In the genomic region with DNA sequence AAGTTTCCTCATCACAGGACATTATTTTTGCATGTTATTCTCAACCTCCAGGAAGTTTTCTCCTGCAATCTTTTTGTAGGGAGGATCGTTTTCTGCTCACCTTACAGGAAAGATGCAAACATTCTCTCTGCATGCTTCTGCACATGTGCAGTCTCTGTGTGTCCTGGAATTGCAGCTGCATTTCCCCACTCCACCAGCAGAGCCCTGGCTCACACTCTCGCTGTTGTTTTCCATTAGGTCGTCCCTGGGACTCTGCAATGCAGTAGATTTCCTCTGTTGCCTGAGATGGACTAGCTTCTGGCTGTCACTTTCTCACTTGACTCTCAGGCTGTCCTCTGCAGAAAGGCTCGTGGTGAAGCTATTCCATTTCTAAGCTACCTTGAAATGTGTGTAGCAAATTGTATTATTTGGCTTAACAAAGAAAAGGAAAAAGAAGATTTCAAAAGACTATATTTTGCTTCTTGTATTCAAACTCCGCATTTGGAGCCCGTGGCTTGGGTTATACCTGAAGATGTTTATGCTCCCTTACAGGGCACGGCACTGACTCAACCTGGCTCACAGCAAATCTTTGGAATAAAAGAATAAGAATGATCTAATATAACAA, we compare ENCODE assay signal across 8 cellular contexts.
DNase-seq lines count a peak whose midpoint lies in the region; ATAC-seq and TF ChIP-seq lines count a peak whose summit lies in the region.

No MANE protein-coding gene starts in this region.

- no peaks in the 10 kb centered on the region for H3K9me3 ChIP-seq in esophagus squamous epithelium
- no peaks in the 10 kb centered on the region for H3K9me3 ChIP-seq in uterus
- H3K9me3 ChIP-seq in effector memory CD4-positive, alpha-beta T cell (ENCODE audit: control insufficient read depth, low read length) = no peaks in the 10 kb centered on the region

- ATAC-seq in HG02759 (IDR thresholded peaks at IDR 0.05; ENCODE audit: unreplicated experiment) = peak; percentile 86

- H3K27ac ChIP-seq in esophagus squamous epithelium (no peak overlapping the region), uterus (no peak overlapping the region)
- H3K27ac ChIP-seq in effector memory CD4-positive, alpha-beta T cell (ENCODE audit: insufficient read depth, low read length, poor library complexity, severe bottlenecking) = no peak overlapping the region

- WGBS in esophagus squamous epithelium, 2 donors = 41 to 43% methylated on average over 7 of the region's 7 CpGs

- intact Hi-C loops in esophagus squamous epithelium (cut with DNase I) (no loop called here), uterus (cut with DNase I; ENCODE audit: low total_unique reads) (no loop called here)

- H3K4me1 ChIP-seq in esophagus squamous epithelium (no peaks in the 10 kb centered on the region), uterus (no peaks in the 10 kb centered on the region)
- H3K4me1 ChIP-seq in effector memory CD4-positive, alpha-beta T cell (ENCODE audit: control insufficient read depth, insufficient read depth, low read length, poor library complexity, severe bottlenecking) = no peaks in the 10 kb centered on the region

- H3K27me3 ChIP-seq in esophagus squamous epithelium (no peaks in the 10 kb centered on the region), uterus (no peaks in the 10 kb centered on the region)
- H3K27me3 ChIP-seq in effector memory CD4-positive, alpha-beta T cell (replicated peaks; ENCODE audit: control insufficient read depth, insufficient read depth, low read length, poor library complexity, severe bottlenecking) = no peaks in the 10 kb centered on the region

- H3K36me3 ChIP-seq in esophagus squamous epithelium (no peaks in the 10 kb centered on the region), uterus (no peaks in the 10 kb centered on the region)
- H3K36me3 ChIP-seq in effector memory CD4-positive, alpha-beta T cell (ENCODE audit: control insufficient read depth, insufficient read depth, low read length) = no peaks in the 10 kb centered on the region

- H3K4me3 ChIP-seq in esophagus squamous epithelium = no peak overlapping the region
- no peak overlapping the region for H3K4me3 ChIP-seq in uterus
- H3K4me3 ChIP-seq in effector memory CD4-positive, alpha-beta T cell (ENCODE audit: insufficient read depth, low read depth, low read length, poor library complexity, severe bottlenecking) = no peak overlapping the region

- TF ChIP-seq POLR2A in esophagus squamous epithelium (IDR thresholded peaks at IDR 0.05) (no peak), uterus (IDR thresholded peaks at IDR 0.05) (no peak)

- TF ChIP-seq CTCF in esophagus squamous epithelium (IDR thresholded peaks at IDR 0.05) = peak; percentile 19 to 74 (median 50)
- TF ChIP-seq CTCF in uterus (IDR thresholded peaks at IDR 0.05) = peak in 2 of 4 experiments; percentile 10 to 27

- peak; percentile 32 for DNase-seq in NCI-H345 (lab: John Stamatoyannopoulos, UW)
- no peak for DNase-seq in NCI-H345 treated with DMSO at 0.1 percent for 48 hours (lab: John Stamatoyannopoulos, UW; ENCODE audit: unreplicated experiment)
- peak; percentile 34 for DNase-seq in NCI-H526 treated with DMSO at 0.1 percent for 48 hours (lab: John Stamatoyannopoulos, UW)
- no peak for DNase-seq in esophagus squamous epithelium (lab: John Stamatoyannopoulos, UW)
- DNase-seq in non-pigmented ciliary epithelial cell (ENCODE audit: low read depth) = peak; percentile 15
- DNase-seq in uterus = no peak
- no peak for DNase-seq in effector memory CD4-positive, alpha-beta T cell

Comparison
In these comparisons a context has a peak if more than half of its experiments do, and no peak if none do; other contexts are left out.
1. DNase-seq: peak in NCI-H345 (single experiment), NCI-H526 treated with DMSO at 0.1 percent for 48 hours (single experiment) and non-pigmented ciliary epithelial cell (single experiment); none in NCI-H345 treated with DMSO at 0.1 percent for 48 hours (single experiment), esophagus squamous epithelium (single experiment), uterus (0 of 2) and effector memory CD4-positive, alpha-beta T cell (0 of 3).